Comparison of ENCODE assay signal across 1 cellular context in genomic region chr11:119319136-119319701, GRCh38.
TF ChIP-seq lines count a peak whose summit lies in the region.

No MANE protein-coding gene starts in this region.

TF ChIP-seq in endothelial cell of umbilical vein, 7 proteins besides CTCF, POLR2A, EP300 and RAD21:
- TF ChIP-seq MYC (IDR thresholded peaks at IDR 0.05; ENCODE audit: low read depth, low read length) (no peak), JUN (IDR thresholded peaks at IDR 0.05; ENCODE audit: borderline replicate concordance, insufficient read depth, insufficient read length, low read depth) (no peak), POLR2AphosphoS5 (IDR thresholded peaks at IDR 0.05; ENCODE audit: insufficient read depth, low read depth, low read length) (no peak), GATA2 (IDR thresholded peaks at IDR 0.05; ENCODE audit: insufficient read depth, insufficient read length, low read depth, low read length) (no peak), FOS (IDR thresholded peaks at IDR 0.05; ENCODE audit: borderline replicate concordance, insufficient read depth, low read length) (no peak), MAX (IDR thresholded peaks at IDR 0.05; ENCODE audit: insufficient read depth, insufficient read length) (no peak), EZH2 (IDR thresholded peaks at IDR 0.05; ENCODE audit: borderline replicate concordance, low read depth, low read length, severe bottlenecking) (no peak)
TF ChIP-seq in endothelial cell of umbilical vein: peak in this region for 0.
